In the genomic region with DNA sequence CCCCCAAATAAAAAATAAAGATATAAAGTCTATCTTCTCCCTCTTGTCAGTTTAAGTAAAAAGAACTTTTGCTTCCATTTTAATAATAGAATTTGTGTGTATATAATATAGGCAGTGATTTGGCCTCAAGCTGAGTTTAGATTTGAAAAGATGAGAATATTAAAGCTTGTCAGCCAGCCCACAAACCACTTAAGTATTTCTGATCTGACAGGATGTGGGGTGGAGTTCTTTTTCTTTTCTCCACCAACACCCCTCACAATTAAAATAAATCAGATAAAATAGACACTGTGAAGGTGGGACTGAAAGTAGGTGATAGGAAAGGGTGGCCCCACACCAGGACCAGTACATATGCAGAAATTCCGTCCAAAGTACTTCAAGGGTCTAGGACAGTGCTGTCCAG, we compare ENCODE assay signal across 14 cellular contexts.
"Had no signal": no experiment of that assay in that cellular context is flagged by ENCODE, and none has a peak within 500 bp of the region (broad histone marks: within the 10 kb centered on the region; RNA-seq: fewer than 3 reads in every experiment).

No MANE protein-coding gene starts in this region.

- H3K27ac Mint-ChIP-seq: activated CD4-positive, alpha-beta T cell treated with anti-CD3 and anti-CD28 coated beads, Interleukin-2, amount 10 ng/mL, durations not matched to agents 24 days and 14 days; activated naive CD4-positive, alpha-beta T cell treated with anti-CD3 and anti-CD28 coated beads for 36 hours had no signal

- H3K4me3 ChIP-seq: ascending aorta, gastrocnemius medialis, left lung, tibial artery had no signal

- H3K27me3 Mint-ChIP-seq: activated CD4-positive, alpha-beta T cell treated with anti-CD3 and anti-CD28 coated beads, Interleukin-2, amount 10 ng/mL, durations not matched to agents 24 days and 14 days had no signal

- DNase-seq: activated CD4-positive, alpha-beta T cell treated with anti-CD3 and anti-CD28 coated beads, Interleukin-2, amount 10 ng/mL, durations not matched to agents 24 days and 14 days; activated CD4-positive, CD25-positive, alpha-beta regulatory T cell; activated naive CD4-positive, alpha-beta T cell treated with anti-CD3 and anti-CD28 coated beads for 36 hours; effector CD4-positive, alpha-beta T cell; gastrocnemius medialis; left lung; mammary epithelial cell; midbrain; substantia nigra; T1000; tibial artery had no signal

- H3K9me3 Mint-ChIP-seq: neural crest cell had no signal

- ATAC-seq: esophagus mucosa, gastrocnemius medialis, left lung had no signal

- H3K4me1 Mint-ChIP-seq: neural crest cell had no signal

- H3K4me3 Mint-ChIP-seq: activated CD4-positive, alpha-beta T cell treated with anti-CD3 and anti-CD28 coated beads, Interleukin-2, amount 10 ng/mL, durations not matched to agents 24 days and 14 days; activated naive CD4-positive, alpha-beta T cell treated with anti-CD3 and anti-CD28 coated beads for 36 hours; neural crest cell had no signal
